In the genomic region with DNA sequence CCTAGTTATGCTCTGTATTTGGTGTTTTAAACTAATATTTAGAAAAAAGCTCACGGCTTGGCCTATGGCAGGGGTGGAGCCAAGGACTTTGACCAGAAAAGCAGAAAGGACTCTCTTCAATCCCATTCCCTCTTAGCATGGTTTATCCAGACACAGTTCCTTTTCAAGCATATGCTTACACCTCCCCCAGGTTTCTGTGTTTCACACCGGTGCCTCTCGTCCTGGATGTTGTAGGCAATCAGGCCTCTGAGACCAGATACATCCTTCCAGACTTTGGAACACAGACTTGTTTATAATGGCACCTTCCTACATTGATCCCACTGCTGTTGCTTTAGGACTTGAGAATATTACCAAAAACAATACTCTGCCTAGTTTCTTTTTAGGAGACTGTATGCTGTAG, we compare ENCODE assay signal across 10 cellular contexts.
"Had no signal": no experiment of that assay in that cellular context is flagged by ENCODE, and none has a peak within 500 bp of the region (broad histone marks: within the 10 kb centered on the region; RNA-seq: fewer than 3 reads in every experiment).

No MANE protein-coding gene starts in this region.

- H3K27ac ChIP-seq: GM23248 had no signal

- DNase-seq: GM23248, GOT3, H7, H9, HCEC 1CT, HFFc6 had no signal

- H3K4me1 ChIP-seq: HAP-1 had no signal

- H3K9me3 Mint-ChIP-seq: GM23338, H9 had no signal

- H3K9me3 ChIP-seq: HAP-1 had no signal

- FAIRE-seq: H1, H54 had no signal

- H3K36me3 ChIP-seq: HAP-1 had no signal

- H3K4me3 Mint-ChIP-seq: GM23338, H9, HFFc6 had no signal

- H3K4me1 Mint-ChIP-seq: GM23338, H9 had no signal

- H3K9ac ChIP-seq: GM23248 had no signal

- H3K27ac Mint-ChIP-seq: GM23338, H9, HFFc6 had no signal

- H3K4me3 ChIP-seq: GM23248, GM23338, HAP-1 had no signal
